8 cellular contexts compared by ENCODE assay signal in the genomic region with DNA sequence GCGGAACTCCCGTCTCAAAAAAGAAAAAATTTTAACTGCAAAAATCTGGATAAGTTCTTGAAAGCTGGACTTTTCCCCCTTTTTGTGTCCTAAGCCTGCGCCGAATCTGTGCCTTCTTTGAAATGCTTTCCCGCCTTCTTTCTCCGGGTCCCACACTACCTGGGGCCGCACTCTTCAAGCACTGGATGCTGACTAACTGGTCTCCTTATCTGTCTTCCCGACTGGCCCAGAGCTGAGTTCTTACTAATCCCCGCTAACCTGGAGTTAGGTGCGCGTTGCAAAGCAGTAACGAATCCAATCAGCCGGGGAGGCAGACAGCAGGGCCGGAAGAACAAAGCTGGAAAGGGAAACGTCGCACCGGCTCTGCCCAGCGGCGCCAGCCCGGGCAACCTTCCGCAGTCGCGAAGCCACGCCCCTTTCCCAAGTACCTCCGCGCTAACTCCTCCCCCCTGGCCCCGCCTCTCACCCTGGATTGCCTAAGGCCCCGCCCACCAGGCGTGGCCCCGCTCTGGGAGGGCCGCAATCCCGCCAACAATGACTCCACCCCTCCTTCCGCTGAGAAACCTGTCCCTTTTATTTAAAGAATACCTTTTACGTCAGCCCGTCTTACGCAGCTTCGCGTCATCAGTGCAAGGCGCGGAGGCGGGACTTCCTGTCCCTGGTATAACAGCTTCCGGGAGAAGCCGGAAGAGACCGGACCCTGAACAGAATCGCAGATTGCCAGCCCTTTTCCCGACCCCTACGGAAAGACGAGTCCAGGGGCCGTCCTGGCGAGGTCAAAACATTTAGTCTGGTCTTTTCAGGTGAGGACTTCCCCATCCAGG. TPM values are rescaled to one million over a fixed set of nuclear protein-coding genes. Genes with fewer than 3 reads are reported as not detected.
DNase-seq lines count a peak whose midpoint lies in the region; ATAC-seq lines count a peak whose summit lies in the region.

TSS of gene TMUB2 (plus strand) at position 666 of the 824 bp plus-strand sequence. CDS start 737 bp downstream, outside the sequence.

- H3K27me3 Mint-ChIP-seq in effector memory CD8-positive, alpha-beta T cell: no peaks in the 10 kb centered on the region

- H3K4me1 Mint-ChIP-seq in effector memory CD8-positive, alpha-beta T cell (ENCODE audit: low read depth in 2 of 2): peaks cover 32 to 35% of the 10 kb centered on the region in 2 donors

- H3K36me3 Mint-ChIP-seq in effector memory CD8-positive, alpha-beta T cell (ENCODE audit: insufficient read depth): peaks cover 53% of the 10 kb centered on the region

- peak within 1 kb of the TSS; percentile 98 to 99 for H3K4me3 Mint-ChIP-seq in effector memory CD8-positive, alpha-beta T cell

- DNase-seq in COLO668 (lab: John Stamatoyannopoulos, UW; ENCODE audit: unreplicated experiment) (peak; percentile 96), HT1080 (ENCODE audit: low read depth) (peak; percentile 98), NOMO-1 treated with DMSO at 0.1 percent for 48 hours (lab: John Stamatoyannopoulos, UW; ENCODE audit: unreplicated experiment) (peak; percentile 99), medulla oblongata (ENCODE audit: extremely low spot score) (peak; percentile 100)
- DNase-seq in activated CD8-positive, alpha-beta memory T cell treated with anti-CD3 and anti-CD28 coated beads for 4 hours (ENCODE audit: low read depth in 2 of 2): peak; percentile 98 to 99
- peak; percentile 99 to 100 (median 100) for DNase-seq in effector memory CD8-positive, alpha-beta T cell
- peak; percentile 99 for DNase-seq in stimulated activated CD8-positive, alpha-beta memory T cell treated with anti-CD3 and anti-CD28 coated beads, Interleukin-12 subunit alpha, Interleukin-12 subunit beta, amount 100 ng/mL, for 1 hour (ENCODE audit: low read depth)

- peak within 1 kb of the TSS; percentile 98 to 100 for H3K27ac Mint-ChIP-seq in effector memory CD8-positive, alpha-beta T cell

- H3K9me3 Mint-ChIP-seq in effector memory CD8-positive, alpha-beta T cell: no peaks in the 10 kb centered on the region

- ATAC-seq in GM21360 (IDR thresholded peaks at IDR 0.05; ENCODE audit: unreplicated experiment): peak; percentile 85
- peak; percentile 87 for ATAC-seq in effector memory CD8-positive, alpha-beta T cell (replicated peaks)

RNA-seq across cellular contexts. Expression of gene TMUB2, which starts in this region (rescaled TPM):
- 28.6 and 35.1 TPM in 2 replicates for total RNA-seq in HT1080 (2014; rRNA removed; shearing (Covaris generic))
- 25.1 and 26.7 TPM in 2 replicates for polyA plus RNA-seq in HT1080 (2015; cell fraction: cytosol; rRNA removed)
- polyA plus RNA-seq in HT1080 (2015; cell fraction: nucleus; rRNA removed): 76.4 and 96.6 TPM in 2 replicates

Comparison
In these comparisons a context has a peak if more than half of its experiments do, and no peak if none do; other contexts are left out.
1. Peak in every context shown above with its lines: DNase-seq and ATAC-seq.